In genomic region chr17:75624714-75625345, GRCh38 we compare ENCODE assay signal across 34 cellular contexts. TPM values are rescaled to one million over a fixed set of nuclear protein-coding genes. Genes with fewer than 3 reads are reported as not detected.
"Had no signal": no experiment of that assay in that cellular context is flagged by ENCODE, and none has a peak within 500 bp of the region (broad histone marks: within the 10 kb centered on the region; RNA-seq: fewer than 3 reads in every experiment).

No MANE protein-coding gene starts in this region.

- H3K4me1 Mint-ChIP-seq: activated naive CD8-positive, alpha-beta T cell treated with anti-CD3 and anti-CD28 coated beads for 36 hours; activated naive CD8-positive, alpha-beta T cell treated with anti-CD3 and anti-CD28 coated beads, Interleukin-2, amount 50 U/mL, for 24 hours; activated T-helper 17 cell treated with anti-CD3 and anti-CD28 coated beads, Interleukin-2, amount 50 U/mL, for 72 hours; WTC11 had no signal

- FAIRE-seq: colon, TTC549 had no signal

- H3K4me3 ChIP-seq: adrenal gland, body of pancreas, esophagus muscularis mucosa, gastrocnemius medialis, heart left ventricle had no signal

- DNase-seq: activated CD4-positive, alpha-beta T cell treated with anti-CD3 and anti-CD28 coated beads for 48 hours; activated CD4-positive, alpha-beta T cell treated with anti-CD3 and anti-CD28 coated beads, Interleukin-2, amount 50 U/mL, for 1 hour; activated CD4-positive, alpha-beta T cell treated with anti-CD3 and anti-CD28 coated beads, Interleukin-2, amount 50 U/mL, for 48 hours; activated CD8-positive, alpha-beta memory T cell treated with anti-CD3 and anti-CD28 coated beads for 24 hours; activated CD8-positive, alpha-beta T cell treated with anti-CD3 and anti-CD28 coated beads for 36 hours; activated effector memory CD4-positive, alpha-beta T cell treated with Interleukin-2 at 50 U/mL for 16 hours; activated gamma-delta T cell treated with Interleukin-2 at 50 U/mL for 16 hours; activated naive CD4-positive, alpha-beta T cell treated with anti-CD3 and anti-CD28 coated beads, Interleukin-2, amount 50 U/mL, for 16 hours; activated naive CD4-positive, alpha-beta T cell treated with Interleukin-2 at 50 U/mL for 16 hours; activated naive CD8-positive, alpha-beta T cell treated with anti-CD3 and anti-CD28 coated beads for 36 hours; activated naive CD8-positive, alpha-beta T cell treated with anti-CD3 and anti-CD28 coated beads, Interleukin-2, amount 50 U/mL, for 24 hours; activated T-cell treated with anti-CD3 and anti-CD28 coated beads, Interleukin-2, amount 50 U/mL, for 4 hours; adrenal gland; amygdala; aorta; body of pancreas; caudate nucleus; cortex of kidney; dermis blood vessel endothelial cell; effector CD4-positive, alpha-beta T cell; effector memory CD8-positive, alpha-beta T cell; erythroblast; foreskin keratinocyte; gastrocnemius medialis; glutamatergic neuron; T-helper 2 cell had no signal

- ATAC-seq: activated naive CD8-positive, alpha-beta T cell treated with anti-CD3 and anti-CD28 coated beads, Interleukin-2, amount 50 U/mL, for 24 hours; activated T-helper 17 cell treated with anti-CD3 and anti-CD28 coated beads, Interleukin-2, amount 50 U/mL, for 72 hours; body of pancreas; effector memory CD8-positive, alpha-beta T cell; foreskin keratinocyte; gastrocnemius medialis had no signal

- H3K27me3 ChIP-seq: adrenal gland, body of pancreas, esophagus muscularis mucosa, gastrocnemius medialis, heart left ventricle had no signal

- H3K9me3 Mint-ChIP-seq: activated CD8-positive, alpha-beta T cell treated with anti-CD3 and anti-CD28 coated beads for 36 hours; activated naive CD8-positive, alpha-beta T cell treated with anti-CD3 and anti-CD28 coated beads for 36 hours; activated naive CD8-positive, alpha-beta T cell treated with anti-CD3 and anti-CD28 coated beads, Interleukin-2, amount 50 U/mL, for 24 hours; activated T-cell treated with anti-CD3 and anti-CD28 coated beads, Interleukin-2, amount 50 U/mL, for 4 hours; activated T-helper 17 cell treated with anti-CD3 and anti-CD28 coated beads, Interleukin-2, amount 50 U/mL, for 72 hours; effector memory CD8-positive, alpha-beta T cell; WTC11 had no signal

- H3K9me3 ChIP-seq: adrenal gland, body of pancreas, esophagus muscularis mucosa, gastrocnemius medialis, heart left ventricle had no signal

- H3K27ac ChIP-seq: adrenal gland, body of pancreas, esophagus muscularis mucosa, foreskin keratinocyte, gastrocnemius medialis, heart left ventricle, VCaP had no signal

- H3K4me1 ChIP-seq: adrenal gland, body of pancreas, esophagus muscularis mucosa, foreskin keratinocyte had no signal

- H3K27ac Mint-ChIP-seq: activated CD8-positive, alpha-beta T cell treated with anti-CD3 and anti-CD28 coated beads for 36 hours; activated naive CD8-positive, alpha-beta T cell treated with anti-CD3 and anti-CD28 coated beads for 36 hours; activated naive CD8-positive, alpha-beta T cell treated with anti-CD3 and anti-CD28 coated beads, Interleukin-2, amount 50 U/mL, for 24 hours; activated T-helper 17 cell treated with anti-CD3 and anti-CD28 coated beads, Interleukin-2, amount 50 U/mL, for 72 hours; effector memory CD8-positive, alpha-beta T cell; WTC11 had no signal

- H3K4me3 Mint-ChIP-seq: activated CD8-positive, alpha-beta T cell treated with anti-CD3 and anti-CD28 coated beads for 36 hours; activated naive CD8-positive, alpha-beta T cell treated with anti-CD3 and anti-CD28 coated beads for 36 hours; activated naive CD8-positive, alpha-beta T cell treated with anti-CD3 and anti-CD28 coated beads, Interleukin-2, amount 50 U/mL, for 24 hours; activated T-cell treated with anti-CD3 and anti-CD28 coated beads, Interleukin-2, amount 50 U/mL, for 4 hours; activated T-helper 17 cell treated with anti-CD3 and anti-CD28 coated beads, Interleukin-2, amount 50 U/mL, for 72 hours; effector memory CD8-positive, alpha-beta T cell; WTC11 had no signal

- H3K27me3 Mint-ChIP-seq: activated CD8-positive, alpha-beta T cell treated with anti-CD3 and anti-CD28 coated beads for 36 hours; activated naive CD8-positive, alpha-beta T cell treated with anti-CD3 and anti-CD28 coated beads for 36 hours; activated naive CD8-positive, alpha-beta T cell treated with anti-CD3 and anti-CD28 coated beads, Interleukin-2, amount 50 U/mL, for 24 hours; activated T-helper 17 cell treated with anti-CD3 and anti-CD28 coated beads, Interleukin-2, amount 50 U/mL, for 72 hours; effector memory CD8-positive, alpha-beta T cell had no signal

- H3K36me3 Mint-ChIP-seq: activated naive CD8-positive, alpha-beta T cell treated with anti-CD3 and anti-CD28 coated beads for 36 hours; WTC11 had no signal

RNA-seq across cellular contexts. Expression of gene SMIM5, which starts 8.4 kb away (rescaled TPM):
- total RNA-seq: chondrocyte, dermis blood vessel endothelial cell, foreskin keratinocyte, WTC11 had no signal
